ENCODE assay signal across 1 cellular context in genomic region chr5:36153727-36154126, GRCh38.
A peak's percentile ranks its signal among the peaks of the same experiment; 100 is the strongest.
TF ChIP-seq lines count a peak whose summit lies in the region.

No MANE protein-coding gene starts in this region.

TF ChIP-seq in HepG2, 621 proteins besides CTCF, POLR2A, EP300 and RAD21 (continues in another document):
- TF ChIP-seq ZGPAT (CRISPR knock-in tag; IDR thresholded peaks at IDR 0.05), result peak; percentile 67
- TF ChIP-seq ZNF484 (CRISPR knock-in tag; IDR thresholded peaks at IDR 0.05; ENCODE audit: borderline replicate concordance, low read depth), result no peak
- TF ChIP-seq GFI1 (CRISPR knock-in tag; IDR thresholded peaks at IDR 0.05; ENCODE audit: borderline replicate concordance), result peak; percentile 60; the same call in 1 of the 2 replicates
- TF ChIP-seq PAXIP1 (CRISPR knock-in tag; conservative IDR thresholded peaks at IDR 0.05), result peak; percentile 84
- TF ChIP-seq FOXP4 (CRISPR knock-in tag; IDR thresholded peaks at IDR 0.05), result peak; percentile 89
- no peak for TF ChIP-seq ZNF3 (CRISPR knock-in tag; IDR thresholded peaks at IDR 0.05)
- TF ChIP-seq TBL1XR1 (IDR thresholded peaks at IDR 0.05; ENCODE audit: borderline replicate concordance, low read length, partially characterized antibody), result peak; percentile 47
- TF ChIP-seq CREM (IDR thresholded peaks at IDR 0.05), result peak; percentile 71
- TF ChIP-seq CREM (CRISPR knock-in tag; IDR thresholded peaks at IDR 0.05), result no peak
- peak; percentile 71; the same call in 1 of the 2 replicates for TF ChIP-seq IKZF5 (CRISPR knock-in tag; IDR thresholded peaks at IDR 0.05)
- no peak for TF ChIP-seq FOSL1 (CRISPR knock-in tag; IDR thresholded peaks at IDR 0.05; ENCODE audit: borderline replicate concordance)
- TF ChIP-seq HNF4A (CRISPR knock-in tag; IDR thresholded peaks at IDR 0.05), result peak; percentile 57
- peak; percentile 61; the same call in 1 of the 2 replicates for TF ChIP-seq GATA4 (IDR thresholded peaks at IDR 0.05; ENCODE audit: borderline replicate concordance, low read depth)
- TF ChIP-seq ZNF704 (CRISPR knock-in tag; IDR thresholded peaks at IDR 0.05; ENCODE audit: borderline replicate concordance), result no peak
- TF ChIP-seq NFE2L1 (CRISPR knock-in tag; IDR thresholded peaks at IDR 0.05; ENCODE audit: borderline replicate concordance), result no peak
- TF ChIP-seq PATZ1 (CRISPR knock-in tag; IDR thresholded peaks at IDR 0.05), result peak; percentile 36; the same call in 1 of the 2 replicates
- peak; percentile 27; the same call in 1 of the 2 replicates for TF ChIP-seq ONECUT2 (CRISPR knock-in tag; IDR thresholded peaks at IDR 0.05)
- peak; percentile 55; the same call in 1 of the 2 replicates for TF ChIP-seq ZNF441 (CRISPR knock-in tag; IDR thresholded peaks at IDR 0.05; ENCODE audit: borderline replicate concordance)
- TF ChIP-seq TFE3 (CRISPR knock-in tag; IDR thresholded peaks at IDR 0.05), result peak; percentile 70; the same call in 1 of the 2 replicates
- TF ChIP-seq NR2F2 (IDR thresholded peaks at IDR 0.05; ENCODE audit: borderline replicate concordance, low read depth), result peak; percentile 91
- peak; percentile 99 for TF ChIP-seq POGK (CRISPR knock-in tag; conservative IDR thresholded peaks at IDR 0.05)
- TF ChIP-seq RBFOX2 (IDR thresholded peaks at IDR 0.05; ENCODE audit: low read depth, low read length), result no peak
- TF ChIP-seq SRSF9 (IDR thresholded peaks at IDR 0.05; ENCODE audit: borderline replicate concordance, insufficient read depth, low read depth, low read length, poor library complexity, severe bottlenecking), result no peak
- peak; percentile 34; the same call in 1 of the 2 replicates for TF ChIP-seq CBX5 (CRISPR knock-in tag; IDR thresholded peaks at IDR 0.05; ENCODE audit: borderline replicate concordance)
- TF ChIP-seq ZMYM4 (CRISPR knock-in tag; IDR thresholded peaks at IDR 0.05), result peak; percentile 86
- TF ChIP-seq MIER3 (CRISPR knock-in tag; IDR thresholded peaks at IDR 0.05; ENCODE audit: borderline replicate concordance), result peak; percentile 20; the same call in 1 of the 2 replicates
- TF ChIP-seq ZNF644 (CRISPR knock-in tag; IDR thresholded peaks at IDR 0.05; ENCODE audit: low read depth), result peak; percentile 27; the same call in 1 of the 2 replicates
- TF ChIP-seq ARID3A (IDR thresholded peaks at IDR 0.05; ENCODE audit: low read depth, low read length), result peak; percentile 58
- TF ChIP-seq ZFP37 (CRISPR knock-in tag; IDR thresholded peaks at IDR 0.05; ENCODE audit: borderline replicate concordance), result no peak
- peak; percentile 97 for TF ChIP-seq TEAD3 (CRISPR knock-in tag; optimal IDR thresholded peaks at IDR 0.05; ENCODE audit: borderline replicate concordance)
- TF ChIP-seq ZBTB39 (CRISPR knock-in tag; IDR thresholded peaks at IDR 0.05), result 0 out of 2 replicates have a peak, but pooled peaks have one; percentile 58
- TF ChIP-seq MED1 (CRISPR knock-in tag; IDR thresholded peaks at IDR 0.05), result peak; percentile 69; the same call in 1 of the 2 replicates
- no peak for TF ChIP-seq ZNF557 (CRISPR knock-in tag; IDR thresholded peaks at IDR 0.05)
